In genomic region chr1:91851130-91852010, GRCh38 we compare ENCODE assay signal across 1 cellular context.
A peak's percentile ranks its signal among the peaks of the same experiment; 100 is the strongest.
TF ChIP-seq lines count a peak whose summit lies in the region.

No MANE protein-coding gene starts in this region.

TF ChIP-seq in HepG2, 621 proteins besides CTCF, POLR2A, EP300 and RAD21 (continued from another document):
- no peak for TF ChIP-seq REST (IDR thresholded peaks at IDR 0.05; ENCODE audit: borderline replicate concordance in 1 of 2, low read depth in 1 of 2, low read length in 2 of 2)
- no peak for TF ChIP-seq ZNF614 (CRISPR knock-in tag; IDR thresholded peaks at IDR 0.05; ENCODE audit: borderline replicate concordance)
- no peak for TF ChIP-seq ZNF451 (CRISPR knock-in tag; IDR thresholded peaks at IDR 0.05)
- TF ChIP-seq ZNF142 (CRISPR knock-in tag; IDR thresholded peaks at IDR 0.05), result no peak
- TF ChIP-seq CREM (IDR thresholded peaks at IDR 0.05), result peak; percentile 23; the same call in 1 of the 2 replicates
- TF ChIP-seq CREM (CRISPR knock-in tag; IDR thresholded peaks at IDR 0.05), result no peak
- TF ChIP-seq NFYC (CRISPR knock-in tag; IDR thresholded peaks at IDR 0.05), result peak; percentile 41; the same call in 1 of the 2 replicates
- peak; percentile 56; the same call in 1 of the 2 replicates for TF ChIP-seq ZBTB38 (CRISPR knock-in tag; IDR thresholded peaks at IDR 0.05)
- no peak for TF ChIP-seq ZNF816 (CRISPR knock-in tag; IDR thresholded peaks at IDR 0.05; ENCODE audit: borderline replicate concordance)
- no peak for TF ChIP-seq BHLHE40 (IDR thresholded peaks at IDR 0.05; ENCODE audit: low read length)
- TF ChIP-seq, protein P1, sequence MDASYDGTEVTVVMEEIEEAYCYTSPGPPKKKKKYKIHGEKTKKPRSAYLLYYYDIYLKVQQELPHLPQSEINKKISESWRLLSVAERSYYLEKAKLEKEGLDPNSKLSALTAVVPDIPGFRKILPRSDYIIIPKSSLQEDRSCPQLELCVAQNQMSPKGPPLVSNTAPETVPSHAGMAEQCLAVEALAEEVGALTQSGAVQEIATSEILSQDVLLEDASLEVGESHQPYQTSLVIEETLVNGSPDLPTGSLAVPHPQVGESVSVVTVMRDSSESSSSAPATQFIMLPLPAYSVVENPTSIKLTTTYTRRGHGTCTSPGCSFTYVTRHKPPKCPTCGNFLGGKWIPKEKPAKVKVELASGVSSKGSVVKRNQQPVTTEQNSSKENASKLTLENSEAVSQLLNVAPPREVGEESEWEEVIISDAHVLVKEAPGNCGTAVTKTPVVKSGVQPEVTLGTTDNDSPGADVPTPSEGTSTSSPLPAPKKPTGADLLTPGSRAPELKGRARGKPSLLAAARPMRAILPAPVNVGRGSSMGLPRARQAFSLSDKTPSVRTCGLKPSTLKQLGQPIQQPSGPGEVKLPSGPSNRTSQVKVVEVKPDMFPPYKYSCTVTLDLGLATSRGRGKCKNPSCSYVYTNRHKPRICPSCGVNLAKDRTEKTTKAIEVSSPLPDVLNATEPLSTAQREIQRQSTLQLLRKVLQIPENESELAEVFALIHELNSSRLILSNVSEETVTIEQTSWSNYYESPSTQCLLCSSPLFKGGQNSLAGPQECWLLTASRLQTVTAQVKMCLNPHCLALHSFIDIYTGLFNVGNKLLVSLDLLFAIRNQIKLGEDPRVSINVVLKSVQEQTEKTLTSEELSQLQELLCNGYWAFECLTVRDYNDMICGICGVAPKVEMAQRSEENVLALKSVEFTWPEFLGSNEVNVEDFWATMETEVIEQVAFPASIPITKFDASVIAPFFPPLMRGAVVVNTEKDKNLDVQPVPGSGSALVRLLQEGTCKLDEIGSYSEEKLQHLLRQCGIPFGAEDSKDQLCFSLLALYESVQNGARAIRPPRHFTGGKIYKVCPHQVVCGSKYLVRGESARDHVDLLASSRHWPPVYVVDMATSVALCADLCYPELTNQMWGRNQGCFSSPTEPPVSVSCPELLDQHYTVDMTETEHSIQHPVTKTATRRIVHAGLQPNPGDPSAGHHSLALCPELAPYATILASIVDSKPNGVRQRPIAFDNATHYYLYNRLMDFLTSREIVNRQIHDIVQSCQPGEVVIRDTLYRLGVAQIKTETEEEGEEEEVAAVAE (CRISPR knock-in tag; IDR thresholded peaks at IDR 0.05; ENCODE audit: borderline replicate concordance), result peak; percentile 98
- no peak for TF ChIP-seq GTF3A (CRISPR knock-in tag; conservative IDR thresholded peaks at IDR 0.05)
- TF ChIP-seq NFYB (CRISPR knock-in tag; IDR thresholded peaks at IDR 0.05), result peak; percentile 72
- TF ChIP-seq RBM22 (optimal IDR thresholded peaks at IDR 0.05; ENCODE audit: low read length), result peak; percentile 71
- no peak for TF ChIP-seq FLYWCH1 (CRISPR knock-in tag; IDR thresholded peaks at IDR 0.05)
- 0 out of 2 replicates have a peak, but pooled peaks have one; percentile 35 for TF ChIP-seq NFIC (IDR thresholded peaks at IDR 0.05; ENCODE audit: low read length)
- TF ChIP-seq ZNF780A (CRISPR knock-in tag; IDR thresholded peaks at IDR 0.05), result no peak
- TF ChIP-seq ZNF562 (CRISPR knock-in tag; IDR thresholded peaks at IDR 0.05; ENCODE audit: borderline replicate concordance), result no peak
- no peak for TF ChIP-seq ZNF207 (IDR thresholded peaks at IDR 0.05; ENCODE audit: borderline replicate concordance)
- no peak for TF ChIP-seq SNRNP70 (IDR thresholded peaks at IDR 0.05; ENCODE audit: low read depth, low read length)
- TF ChIP-seq, protein P2, sequence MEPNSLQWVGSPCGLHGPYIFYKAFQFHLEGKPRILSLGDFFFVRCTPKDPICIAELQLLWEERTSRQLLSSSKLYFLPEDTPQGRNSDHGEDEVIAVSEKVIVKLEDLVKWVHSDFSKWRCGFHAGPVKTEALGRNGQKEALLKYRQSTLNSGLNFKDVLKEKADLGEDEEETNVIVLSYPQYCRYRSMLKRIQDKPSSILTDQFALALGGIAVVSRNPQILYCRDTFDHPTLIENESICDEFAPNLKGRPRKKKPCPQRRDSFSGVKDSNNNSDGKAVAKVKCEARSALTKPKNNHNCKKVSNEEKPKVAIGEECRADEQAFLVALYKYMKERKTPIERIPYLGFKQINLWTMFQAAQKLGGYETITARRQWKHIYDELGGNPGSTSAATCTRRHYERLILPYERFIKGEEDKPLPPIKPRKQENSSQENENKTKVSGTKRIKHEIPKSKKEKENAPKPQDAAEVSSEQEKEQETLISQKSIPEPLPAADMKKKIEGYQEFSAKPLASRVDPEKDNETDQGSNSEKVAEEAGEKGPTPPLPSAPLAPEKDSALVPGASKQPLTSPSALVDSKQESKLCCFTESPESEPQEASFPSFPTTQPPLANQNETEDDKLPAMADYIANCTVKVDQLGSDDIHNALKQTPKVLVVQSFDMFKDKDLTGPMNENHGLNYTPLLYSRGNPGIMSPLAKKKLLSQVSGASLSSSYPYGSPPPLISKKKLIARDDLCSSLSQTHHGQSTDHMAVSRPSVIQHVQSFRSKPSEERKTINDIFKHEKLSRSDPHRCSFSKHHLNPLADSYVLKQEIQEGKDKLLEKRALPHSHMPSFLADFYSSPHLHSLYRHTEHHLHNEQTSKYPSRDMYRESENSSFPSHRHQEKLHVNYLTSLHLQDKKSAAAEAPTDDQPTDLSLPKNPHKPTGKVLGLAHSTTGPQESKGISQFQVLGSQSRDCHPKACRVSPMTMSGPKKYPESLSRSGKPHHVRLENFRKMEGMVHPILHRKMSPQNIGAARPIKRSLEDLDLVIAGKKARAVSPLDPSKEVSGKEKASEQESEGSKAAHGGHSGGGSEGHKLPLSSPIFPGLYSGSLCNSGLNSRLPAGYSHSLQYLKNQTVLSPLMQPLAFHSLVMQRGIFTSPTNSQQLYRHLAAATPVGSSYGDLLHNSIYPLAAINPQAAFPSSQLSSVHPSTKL (CRISPR knock-in tag; IDR thresholded peaks at IDR 0.05), result 0 out of 2 replicates have a peak, but pooled peaks have one; percentile 1
- TF ChIP-seq FOXA1 (IDR thresholded peaks at IDR 0.05), result no peak
- TF ChIP-seq FOXA1 (CRISPR knock-in tag; IDR thresholded peaks at IDR 0.05), result peak; percentile 27; the same call in 1 of the 2 replicates
- no peak for TF ChIP-seq TOPORS (CRISPR knock-in tag; IDR thresholded peaks at IDR 0.05)
- TF ChIP-seq HOXA7 (CRISPR knock-in tag; IDR thresholded peaks at IDR 0.05), result no peak
- no peak for TF ChIP-seq CEBPZ (IDR thresholded peaks at IDR 0.05; ENCODE audit: low read length)
- no peak for TF ChIP-seq ZNF138 (CRISPR knock-in tag; IDR thresholded peaks at IDR 0.05; ENCODE audit: low read depth)
- no peak for TF ChIP-seq ZNF678 (CRISPR knock-in tag; IDR thresholded peaks at IDR 0.05)
- no peak for TF ChIP-seq TRAFD1 (CRISPR knock-in tag; IDR thresholded peaks at IDR 0.05; ENCODE audit: borderline replicate concordance)
- TF ChIP-seq SALL2 (CRISPR knock-in tag; IDR thresholded peaks at IDR 0.05), result no peak
